In the genomic region with DNA sequence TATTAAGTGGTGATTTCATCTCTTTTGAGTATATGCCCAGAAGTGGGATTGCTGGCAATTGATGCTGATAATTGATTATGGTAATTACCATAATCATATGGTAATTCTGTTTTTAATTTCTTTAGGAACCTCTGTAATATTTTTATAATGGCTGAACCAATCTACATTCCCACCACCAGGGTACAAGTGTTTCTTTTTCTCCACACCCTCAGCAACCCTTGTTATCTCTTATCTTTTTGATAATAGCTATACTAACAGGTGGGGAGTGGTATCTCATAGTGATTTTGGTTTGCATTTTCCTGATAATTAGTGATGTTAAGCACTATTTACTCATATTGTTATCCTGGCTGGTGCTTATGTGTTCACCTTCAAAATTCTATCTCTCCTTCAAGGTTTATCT, we compare ENCODE assay signal across 24 cellular contexts.
"Had no signal": no experiment of that assay in that cellular context is flagged by ENCODE, and none has a peak within 500 bp of the region (broad histone marks: within the 10 kb centered on the region; RNA-seq: fewer than 3 reads in every experiment).

No MANE protein-coding gene starts in this region.

- H3K4me1 Mint-ChIP-seq: immature natural killer cell, natural killer cell, nephron progenitor cell had no signal

- H3K27me3 Mint-ChIP-seq: naive B cell; stimulated activated naive B cell treated with anti-CD40 and anti-IgM and Interleukin-4, amounts not matched to agents 10 μg/mL and 1 μg/mL and 100 μg/mL, for 72 hours had no signal

- H3K4me3 Mint-ChIP-seq: immature natural killer cell; naive B cell; natural killer cell; nephron progenitor cell; stimulated activated naive B cell treated with anti-CD40 and anti-IgM and Interleukin-4, amounts not matched to agents 10 μg/mL and 1 μg/mL and 100 μg/mL, for 72 hours had no signal

- H3K9me3 Mint-ChIP-seq: immature natural killer cell; naive B cell; natural killer cell; stimulated activated naive B cell treated with anti-CD40 and anti-IgM and Interleukin-4, amounts not matched to agents 10 μg/mL and 1 μg/mL and 100 μg/mL, for 72 hours had no signal

- H3K27ac Mint-ChIP-seq: immature natural killer cell; natural killer cell; nephron progenitor cell; stimulated activated naive B cell treated with anti-CD40 and anti-IgM and Interleukin-4, amounts not matched to agents 10 μg/mL and 1 μg/mL and 100 μg/mL, for 72 hours had no signal

- H3K4me3 ChIP-seq: heart left ventricle, left ventricle myocardium inferior, lung, ovary, prostate gland, stomach, testis, thyroid gland, transverse colon, upper lobe of right lung had no signal

- DNase-seq: glutamatergic neuron; heart left ventricle; hypothalamus; immature natural killer cell; kidney; left ventricle myocardium inferior; naive B cell; natural killer cell; nephron progenitor cell; ovary; retina; right cardiac atrium; small intestine; stimulated activated CD4-positive, alpha-beta T cell treated with anti-CD3 and anti-CD28 coated beads, Interleukin-1b, Interleukin-23, amount 100 ng/mL, for 48 hours; stimulated activated CD4-positive, alpha-beta T cell treated with anti-CD3 and anti-CD28 coated beads, Interleukin-4, amount 100 ng/mL, for 1 hour; stimulated activated naive B cell treated with anti-CD40 and anti-IgM and Interleukin-4, amounts not matched to agents 10 μg/mL and 1 μg/mL and 100 μg/mL, for 72 hours; stimulated activated naive CD8-positive, alpha-beta T cell treated with anti-CD3 and anti-CD28 coated beads, Interleukin-15, Interleukin-2, amounts not matched to agents 100 U/mL and 50 U/mL, for 24 hours; stomach; testis; thyroid gland; transverse colon; upper lobe of right lung had no signal

- H3K27ac ChIP-seq: heart left ventricle, left ventricle myocardium inferior, ovary, prostate gland, stomach, testis, thyroid gland, transverse colon, upper lobe of right lung had no signal

- H3K36me3 Mint-ChIP-seq: immature natural killer cell; naive B cell; natural killer cell; stimulated activated naive B cell treated with anti-CD40 and anti-IgM and Interleukin-4, amounts not matched to agents 10 μg/mL and 1 μg/mL and 100 μg/mL, for 72 hours had no signal

- H3K4me1 ChIP-seq: heart left ventricle, left ventricle myocardium inferior, prostate gland, stomach, testis, thyroid gland, transverse colon, upper lobe of right lung had no signal

- H3K36me3 ChIP-seq: heart left ventricle, left ventricle myocardium inferior, ovary, prostate gland, stomach, thyroid gland, transverse colon, upper lobe of right lung had no signal

- H3K9me3 ChIP-seq: heart left ventricle, left ventricle myocardium inferior, ovary, prostate gland, stomach, testis, thyroid gland, transverse colon, upper lobe of right lung had no signal

- H3K27me3 ChIP-seq: heart left ventricle, ovary, stomach, testis, thyroid gland, transverse colon, upper lobe of right lung had no signal
